ENCODE assay signal across 1 cellular context in the genomic region with DNA sequence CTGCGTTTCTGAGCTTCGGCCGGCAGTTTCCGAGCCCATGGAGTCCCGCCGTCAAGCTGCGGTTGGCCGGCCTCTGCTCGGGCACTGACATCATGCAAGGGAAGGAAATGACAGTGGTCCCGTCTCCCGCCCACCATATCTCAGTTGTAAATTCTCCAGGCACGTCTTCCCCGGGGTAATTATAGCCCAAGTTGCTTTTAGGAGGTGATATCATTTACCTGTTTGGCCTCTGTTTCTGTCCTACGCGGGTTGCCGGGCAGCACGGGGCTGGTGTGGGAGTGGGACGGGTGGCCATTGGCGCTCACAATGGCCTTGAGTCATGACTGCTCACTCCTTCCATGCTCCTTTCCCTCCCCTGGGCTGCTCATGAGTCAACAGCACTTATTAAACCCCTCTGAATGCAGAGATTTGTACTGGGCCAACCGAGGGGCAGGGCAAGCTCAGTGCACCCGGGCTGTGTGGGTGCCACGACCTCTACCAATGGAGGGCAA.
TF ChIP-seq lines count a peak whose summit lies in the region.

No MANE protein-coding gene starts in this region.

TF ChIP-seq in HEK293T, 16 proteins besides CTCF, POLR2A, EP300 and RAD21 (continued from another document):
- TF ChIP-seq FOXK2 (IDR thresholded peaks at IDR 0.05) (no peak), ZNF384 (IDR thresholded peaks at IDR 0.05) (no peak), BHLHE40 (IDR thresholded peaks at IDR 0.05; ENCODE audit: borderline replicate concordance) (no peak), FOXM1 (IDR thresholded peaks at IDR 0.05; ENCODE audit: borderline replicate concordance) (no peak), HDGF (IDR thresholded peaks at IDR 0.05; ENCODE audit: borderline replicate concordance) (no peak), L3MBTL2 (conservative IDR thresholded peaks at IDR 0.05) (no peak), LEF1 (IDR thresholded peaks at IDR 0.05; ENCODE audit: borderline replicate concordance) (no peak)
